20 cellular contexts compared by ENCODE assay signal in genomic region chr10:1404953-1405260, GRCh38.
A peak's percentile ranks its signal among the peaks of the same experiment; 100 is the strongest.
DNase-seq lines count a peak whose midpoint lies in the region; ATAC-seq and TF ChIP-seq lines count a peak whose summit lies in the region.
"Had no signal": no experiment of that assay in that cellular context is flagged by ENCODE, and none has a peak within 500 bp of the region (broad histone marks: within the 10 kb centered on the region; RNA-seq: fewer than 3 reads in every experiment).

No MANE protein-coding gene starts in this region.

- H3K27me3 ChIP-seq in GM23338 (ENCODE audit: insufficient read depth) = no peaks in the 10 kb centered on the region

- H3K36me3 Mint-ChIP-seq in activated CD4-positive, alpha-beta memory T cell treated with anti-CD3 and anti-CD28 coated beads, Interleukin-2, amount 10 ng/mL, durations not matched to agents 7 days and 5 days (ENCODE audit: low read depth) = no peaks in the 10 kb centered on the region
- no peaks in the 10 kb centered on the region for H3K36me3 Mint-ChIP-seq in activated CD4-positive, alpha-beta memory T cell treated with anti-CD3 and anti-CD28 coated beads for 36 hours
- H3K36me3 Mint-ChIP-seq in osteocyte (ENCODE audit: unreplicated experiment) = no peaks in the 10 kb centered on the region
- H3K36me3 Mint-ChIP-seq in GM23338 (ENCODE audit: low read depth) = no peaks in the 10 kb centered on the region

- no peaks in the 10 kb centered on the region for H4K20me1 ChIP-seq in GM23338 (replicated peaks; ENCODE audit: insufficient read depth)

- TF ChIP-seq CTCF in osteocyte (IDR thresholded peaks at IDR 0.05) (no peak), coronary artery (IDR thresholded peaks at IDR 0.05) (no peak), GM23338 (conservative IDR thresholded peaks at IDR 0.05; ENCODE audit: low read depth in 2 of 2) (no peak)

- intact Hi-C loops in activated CD4-positive, alpha-beta memory T cell treated with anti-CD3 and anti-CD28 coated beads for 36 hours (cut with micrococcal nuclease) = no loop called here

- H3K4me2 ChIP-seq in GM23338 = no peak overlapping the region
- H3K4me2 ChIP-seq: A549 had no signal

- H3K27ac ChIP-seq in coronary artery (no peak overlapping the region), GM23338 (ENCODE audit: low read depth) (no peak overlapping the region)
- H3K27ac ChIP-seq: 22Rv1, A549, C4-2B had no signal

- DNase-seq in activated CD4-positive, alpha-beta memory T cell treated with anti-CD3 and anti-CD28 coated beads, Interleukin-2, amount 10 ng/mL, durations not matched to agents 7 days and 5 days = peak; percentile 7
- no peak for DNase-seq in activated CD4-positive, alpha-beta memory T cell treated with anti-CD3 and anti-CD28 coated beads for 36 hours
- peak; percentile 32 for DNase-seq in ecto neural progenitor cell (ENCODE audit: low spot score)
- peak; percentile 21 for DNase-seq in left lobe of liver (ENCODE audit: low spot score)
- peak; percentile 74 for DNase-seq in osteocyte (ENCODE audit: extremely low spot score, unreplicated experiment)
- DNase-seq in coronary artery (ENCODE audit: low spot score) = no peak
- DNase-seq in GM23338 (ENCODE audit: low spot score) = no peak
- DNase-seq: AML-193; Caco-2; CD4-positive, alpha-beta T cell; DMS153; DMS79; GDM1; HCEC 1CT had no signal

- no peaks in the 10 kb centered on the region for H3K36me3 ChIP-seq in GM23338 (ENCODE audit: insufficient read depth)

- H3K4me1 ChIP-seq in GM23338 (ENCODE audit: insufficient read depth) = no peaks in the 10 kb centered on the region
- H3K4me1 ChIP-seq: A549 had no signal

- H3K9me3 Mint-ChIP-seq in activated CD4-positive, alpha-beta memory T cell treated with anti-CD3 and anti-CD28 coated beads, Interleukin-2, amount 10 ng/mL, durations not matched to agents 7 days and 5 days = no peaks in the 10 kb centered on the region
- no peaks in the 10 kb centered on the region for H3K9me3 Mint-ChIP-seq in activated CD4-positive, alpha-beta memory T cell treated with anti-CD3 and anti-CD28 coated beads for 36 hours
- H3K9me3 Mint-ChIP-seq in osteocyte (ENCODE audit: unreplicated experiment) (no peaks in the 10 kb centered on the region), GM23338 (no peaks in the 10 kb centered on the region)
- H3K9me3 Mint-ChIP-seq: CD4-positive, alpha-beta T cell; IgD-negative memory B cell had no signal

- no peak overlapping the region for H2AFZ ChIP-seq in GM23338

- ATAC-seq in left lobe of liver = no peak
- no peak for ATAC-seq in HG02678 (IDR thresholded peaks at IDR 0.05; ENCODE audit: unreplicated experiment)
- no peak for ATAC-seq in GM23338
- ATAC-seq: A549, HepG2 had no signal

- no peaks in the 10 kb centered on the region for H3K4me1 Mint-ChIP-seq in activated CD4-positive, alpha-beta memory T cell treated with anti-CD3 and anti-CD28 coated beads, Interleukin-2, amount 10 ng/mL, durations not matched to agents 7 days and 5 days
- no peaks in the 10 kb centered on the region for H3K4me1 Mint-ChIP-seq in activated CD4-positive, alpha-beta memory T cell treated with anti-CD3 and anti-CD28 coated beads for 36 hours (ENCODE audit: low read depth)
- H3K4me1 Mint-ChIP-seq in osteocyte (ENCODE audit: unreplicated experiment) = peaks cover 12% of the 10 kb centered on the region
- peaks cover 14% of the 10 kb centered on the region for H3K4me1 Mint-ChIP-seq in GM23338

- no peak overlapping the region for H3K27ac Mint-ChIP-seq in activated CD4-positive, alpha-beta memory T cell treated with anti-CD3 and anti-CD28 coated beads, Interleukin-2, amount 10 ng/mL, durations not matched to agents 7 days and 5 days
- no peak overlapping the region for H3K27ac Mint-ChIP-seq in activated CD4-positive, alpha-beta memory T cell treated with anti-CD3 and anti-CD28 coated beads for 36 hours
- no peak overlapping the region for H3K27ac Mint-ChIP-seq in osteocyte (ENCODE audit: unreplicated experiment)
- H3K27ac Mint-ChIP-seq in GM23338 = no peak overlapping the region
- H3K27ac Mint-ChIP-seq: CD4-positive, alpha-beta T cell; IgD-negative memory B cell had no signal

- H3K9me2 ChIP-seq in GM23338 (ENCODE audit: insufficient read depth) = no peaks in the 10 kb centered on the region

- no peaks in the 10 kb centered on the region for H3K27me3 Mint-ChIP-seq in activated CD4-positive, alpha-beta memory T cell treated with anti-CD3 and anti-CD28 coated beads, Interleukin-2, amount 10 ng/mL, durations not matched to agents 7 days and 5 days
- H3K27me3 Mint-ChIP-seq in activated CD4-positive, alpha-beta memory T cell treated with anti-CD3 and anti-CD28 coated beads for 36 hours = peaks cover 4% of the 10 kb centered on the region
- H3K27me3 Mint-ChIP-seq in osteocyte (ENCODE audit: unreplicated experiment) = no peaks in the 10 kb centered on the region
- peaks cover 5% of the 10 kb centered on the region for H3K27me3 Mint-ChIP-seq in GM23338 (ENCODE audit: insufficient read depth, low read depth, poor library complexity)

- H3K4me3 ChIP-seq in coronary artery = no peak overlapping the region
- H3K4me3 ChIP-seq in GM23338 = no peak overlapping the region
- H3K4me3 ChIP-seq: A549 had no signal

- H3K4me3 Mint-ChIP-seq in activated CD4-positive, alpha-beta memory T cell treated with anti-CD3 and anti-CD28 coated beads, Interleukin-2, amount 10 ng/mL, durations not matched to agents 7 days and 5 days = no peak overlapping the region
- H3K4me3 Mint-ChIP-seq in activated CD4-positive, alpha-beta memory T cell treated with anti-CD3 and anti-CD28 coated beads for 36 hours = no peak overlapping the region
- H3K4me3 Mint-ChIP-seq in osteocyte (ENCODE audit: unreplicated experiment) (no peak overlapping the region), GM23338 (no peak overlapping the region)
- H3K4me3 Mint-ChIP-seq: CD4-positive, alpha-beta T cell; IgD-negative memory B cell had no signal

- H3K79me2 ChIP-seq in GM23338 (replicated peaks; ENCODE audit: insufficient read depth) = no peaks in the 10 kb centered on the region

- POLR2A ChIA-PET in activated CD4-positive, alpha-beta memory T cell treated with anti-CD3 and anti-CD28 coated beads, Interleukin-2, amount 10 ng/mL, durations not matched to agents 7 days and 5 days (lab: Charles Lee) = no interaction called here
- POLR2A ChIA-PET in activated CD4-positive, alpha-beta memory T cell treated with anti-CD3 and anti-CD28 coated beads for 36 hours (lab: Charles Lee) = no interaction called here

- H3F3A ChIP-seq in GM23338 (replicated peaks; ENCODE audit: low read depth) = no peaks in the 10 kb centered on the region

- CTCF ChIA-PET in activated CD4-positive, alpha-beta memory T cell treated with anti-CD3 and anti-CD28 coated beads, Interleukin-2, amount 10 ng/mL, durations not matched to agents 7 days and 5 days (lab: Charles Lee) = no interaction called here
- CTCF ChIA-PET in activated CD4-positive, alpha-beta memory T cell treated with anti-CD3 and anti-CD28 coated beads for 36 hours (lab: Charles Lee) = interaction anchor here (1.0 to 3.5 kb wide), 2 partner anchors 15 to 36 kb away, joined by 3 to 15 read pairs; no protein-coding TSS in a partner anchor

TF ChIP-seq in GM23338, 12 proteins besides CTCF, POLR2A, EP300 and RAD21 (continues in another document):
- no peak for TF ChIP-seq ZNF114 (CRISPR knock-in tag; IDR thresholded peaks at IDR 0.05)
- no peak for TF ChIP-seq EZH2phosphoT487 (IDR thresholded peaks at IDR 0.05; ENCODE audit: unreplicated experiment)
- TF ChIP-seq STAT1 (IDR thresholded peaks at IDR 0.05; ENCODE audit: unreplicated experiment) = no peak

Comparison
In these comparisons a context has a peak if more than half of its experiments do, and no peak if none do; other contexts are left out.
1. DNase-seq: peak in activated CD4-positive, alpha-beta memory T cell treated with anti-CD3 and anti-CD28 coated beads, Interleukin-2, amount 10 ng/mL, durations not matched to agents 7 days and 5 days (single experiment), ecto neural progenitor cell (single experiment), left lobe of liver (single experiment) and osteocyte (single experiment); none in activated CD4-positive, alpha-beta memory T cell treated with anti-CD3 and anti-CD28 coated beads for 36 hours (single experiment), coronary artery (single experiment) and GM23338 (single experiment).